Comparison of ENCODE assay signal across 27 cellular contexts in the genomic region with DNA sequence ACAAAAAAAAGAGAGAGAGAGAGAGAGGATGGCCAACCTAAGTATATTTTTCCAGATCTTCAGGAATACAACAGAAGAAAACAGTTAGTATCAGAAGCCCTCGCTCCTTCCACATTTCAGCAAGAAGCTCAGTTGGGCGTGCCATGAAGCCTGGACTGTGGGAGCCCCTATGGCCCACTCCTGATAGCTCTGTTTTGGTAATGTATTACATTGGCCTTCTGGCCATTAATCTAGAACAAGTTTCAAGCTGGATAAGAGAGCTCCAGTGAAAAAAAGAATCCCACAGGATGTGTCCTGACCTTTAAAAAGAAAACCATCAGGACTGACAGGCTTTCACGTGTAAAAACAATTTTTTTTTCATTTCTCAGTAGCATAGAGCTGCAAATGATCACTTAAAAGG.
"Had no signal": no experiment of that assay in that cellular context is flagged by ENCODE, and none has a peak within 500 bp of the region (broad histone marks: within the 10 kb centered on the region; RNA-seq: fewer than 3 reads in every experiment).

No MANE protein-coding gene starts in this region.

- H3K27ac ChIP-seq: lower lobe of right lung, pancreas, prostate gland, right lobe of liver, tibial nerve, uterus had no signal

- H3K4me1 Mint-ChIP-seq: immature natural killer cell; nephron; stimulated activated memory B cell treated with anti-CD40 and anti-IgM and Interleukin-4, amounts not matched to agents 10 μg/mL and 1 μg/mL and 100 μg/mL, for 72 hours had no signal

- H3K9me3 ChIP-seq: lower lobe of right lung, pancreas, prostate gland, right lobe of liver, tibial nerve, uterus had no signal

- H3K4me3 Mint-ChIP-seq: immature natural killer cell; naive thymus-derived CD8-positive, alpha-beta T cell; nephron; neural crest cell; stimulated activated memory B cell treated with anti-CD40 and anti-IgM and Interleukin-4, amounts not matched to agents 10 μg/mL and 1 μg/mL and 100 μg/mL, for 72 hours; stimulated activated naive CD8-positive, alpha-beta T cell treated with anti-CD3 and anti-CD28 coated beads, Interleukin-15, amount 100 ng/mL, for 72 hours; type B pancreatic cell had no signal

- ATAC-seq: lower lobe of right lung; naive thymus-derived CD8-positive, alpha-beta T cell; pancreas; right lobe of liver; stimulated activated memory B cell treated with anti-CD40 and anti-IgM and Interleukin-4, amounts not matched to agents 10 μg/mL and 1 μg/mL and 100 μg/mL, for 72 hours; stimulated activated naive CD8-positive, alpha-beta T cell treated with anti-CD3 and anti-CD28 coated beads, Interleukin-15, amount 100 ng/mL, for 72 hours had no signal

- H3K4me1 ChIP-seq: lower lobe of right lung, pancreas, prostate gland, right lobe of liver, uterus had no signal

- H3K27me3 ChIP-seq: pancreas, right lobe of liver, tibial nerve, uterus had no signal

- H3K9me3 Mint-ChIP-seq: immature natural killer cell; naive thymus-derived CD8-positive, alpha-beta T cell; nephron; neural crest cell; stimulated activated memory B cell treated with anti-CD40 and anti-IgM and Interleukin-4, amounts not matched to agents 10 μg/mL and 1 μg/mL and 100 μg/mL, for 72 hours; type B pancreatic cell had no signal

- H3K36me3 Mint-ChIP-seq: immature natural killer cell; naive thymus-derived CD8-positive, alpha-beta T cell; stimulated activated memory B cell treated with anti-CD40 and anti-IgM and Interleukin-4, amounts not matched to agents 10 μg/mL and 1 μg/mL and 100 μg/mL, for 72 hours; type B pancreatic cell had no signal

- H3K36me3 ChIP-seq: lower lobe of right lung, pancreas, prostate gland, right lobe of liver, tibial nerve, uterus had no signal

- DNase-seq: hypothalamus; immature natural killer cell; kidney; lower lobe of right lung; mammary epithelial cell; mesenchymal stem cell; naive thymus-derived CD8-positive, alpha-beta T cell; nucleus accumbens; pancreas; posterior cingulate gyrus; retina; right lobe of liver; stimulated activated CD4-positive, alpha-beta T cell treated with anti-CD3 and anti-CD28 coated beads, Interleukin-1b, Interleukin-23, amount 100 ng/mL, for 48 hours; stimulated activated CD4-positive, alpha-beta T cell treated with anti-CD3 and anti-CD28 coated beads, Interleukin-2, amount 100 ng/mL, for 48 hours; stimulated activated CD4-positive, alpha-beta T cell treated with anti-CD3 and anti-CD28 coated beads, Interleukin-4, amount 100 ng/mL, for 4 hours; stimulated activated CD8-positive, alpha-beta memory T cell treated with anti-CD3 and anti-CD28 coated beads, Interleukin-4, amount 100 ng/mL, for 48 hours; stimulated activated naive CD4-positive, alpha-beta T cell treated with Interleukin-2 at 50 U/mL for 16 hours; stimulated activated naive CD8-positive, alpha-beta T cell treated with anti-CD3 and anti-CD28 coated beads, Interleukin-15, amount 100 ng/mL, for 72 hours; substantia nigra; uterus had no signal

- H3K27ac Mint-ChIP-seq: immature natural killer cell; naive thymus-derived CD8-positive, alpha-beta T cell; nephron; stimulated activated memory B cell treated with anti-CD40 and anti-IgM and Interleukin-4, amounts not matched to agents 10 μg/mL and 1 μg/mL and 100 μg/mL, for 72 hours; stimulated activated naive CD8-positive, alpha-beta T cell treated with anti-CD3 and anti-CD28 coated beads, Interleukin-15, amount 100 ng/mL, for 72 hours; type B pancreatic cell had no signal

- H3K4me3 ChIP-seq: lower lobe of right lung, pancreas, prostate gland, right lobe of liver, smooth muscle cell, tibial nerve, uterus had no signal
